In the genomic region with DNA sequence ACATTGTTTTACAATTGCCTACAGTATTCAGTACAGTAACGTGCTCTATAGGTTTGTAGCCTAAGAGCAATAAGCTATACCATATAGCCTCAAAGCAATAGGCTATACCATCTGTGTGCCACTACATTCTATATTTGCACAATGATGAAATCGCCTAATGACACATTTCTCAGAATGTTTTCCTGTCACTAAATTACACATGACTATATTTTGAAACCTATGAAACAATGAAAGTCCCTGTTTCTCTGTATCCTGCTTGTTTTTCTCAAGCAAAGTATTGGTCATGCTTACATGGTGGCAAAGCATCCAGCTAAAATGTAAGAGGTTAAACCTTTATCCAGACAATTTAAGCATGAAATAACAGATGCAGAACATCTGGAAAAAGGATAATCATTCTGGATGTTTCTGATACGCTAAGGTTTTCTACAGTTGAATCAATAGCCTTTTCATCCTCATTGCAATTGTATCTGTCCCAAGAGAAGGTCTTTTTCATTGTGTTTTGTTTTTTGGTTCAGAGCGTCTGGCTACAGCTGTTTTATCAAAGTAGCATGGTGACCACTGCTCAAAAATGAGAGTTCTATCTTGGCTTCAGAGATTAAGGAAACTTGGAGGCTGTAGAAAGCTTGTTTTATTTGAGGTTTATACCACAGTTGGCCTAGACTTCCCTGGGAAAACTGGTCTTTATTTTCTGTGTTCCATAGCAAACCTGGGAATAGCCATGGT, we compare ENCODE assay signal across 18 cellular contexts.
"Had no signal": no experiment of that assay in that cellular context is flagged by ENCODE, and none has a peak within 500 bp of the region (broad histone marks: within the 10 kb centered on the region; RNA-seq: fewer than 3 reads in every experiment).

No MANE protein-coding gene starts in this region.

- H3K4me1 ChIP-seq: body of pancreas, vagina had no signal

- H3K27ac ChIP-seq: body of pancreas, epithelial cell of prostate, skin epidermis, tibial artery, vagina had no signal

- H3K36me3 ChIP-seq: tibial artery, vagina had no signal

- H3K4me3 ChIP-seq: body of pancreas, skin epidermis, tibial artery, vagina had no signal

- DNase-seq: activated CD4-positive, alpha-beta T cell treated with anti-CD3 and anti-CD28 coated beads, Interleukin-2, amount 10 ng/mL, durations not matched to agents 7 days and 5 days; activated CD8-positive, alpha-beta memory T cell treated with anti-CD3 and anti-CD28 coated beads, Interleukin-2, amount 50 U/mL, for 48 hours; activated gamma-delta T cell; activated naive CD8-positive, alpha-beta T cell treated with anti-CD3 and anti-CD28 coated beads for 36 hours; activated T-cell treated with anti-CD3 and anti-CD28 coated beads, Interleukin-2, amount 50 U/mL, for 72 hours; amygdala; body of pancreas; effector memory CD8-positive, alpha-beta T cell; foreskin melanocyte; mesendoderm; natural killer cell; stimulated activated CD4-positive, alpha-beta T cell treated with anti-CD3 and anti-CD28 coated beads, Interleukin-15, amount 100 ng/mL, for 24 hours; stimulated activated CD4-positive, alpha-beta T cell treated with anti-CD3 and anti-CD28 coated beads, Interleukin-4, amount 100 ng/mL, for 24 hours; stimulated activated naive CD4-positive, alpha-beta T cell; tibial artery had no signal

- ATAC-seq: body of pancreas; effector memory CD8-positive, alpha-beta T cell; natural killer cell had no signal

- H3K27me3 ChIP-seq: body of pancreas, tibial artery, vagina had no signal

- H3K9me3 ChIP-seq: body of pancreas, tibial artery, vagina had no signal
